ENCODE assay signal across 29 cellular contexts in genomic region chrX:72230290-72230689, GRCh38.
"Had no signal": no experiment of that assay in that cellular context is flagged by ENCODE, and none has a peak within 500 bp of the region (broad histone marks: within the 10 kb centered on the region; RNA-seq: fewer than 3 reads in every experiment).

No MANE protein-coding gene starts in this region.

- H3K4me3 ChIP-seq: pancreas, prostate gland, right atrium auricular region, skin epidermis, smooth muscle cell, stomach, thoracic aorta, thyroid gland, tibial nerve, upper lobe of left lung, vagina had no signal

- H3K27me3 Mint-ChIP-seq: naive thymus-derived CD8-positive, alpha-beta T cell; stimulated activated naive B cell treated with anti-CD40 and anti-IgM and Interleukin-4, amounts not matched to agents 10 μg/mL and 1 μg/mL and 100 μg/mL, for 72 hours; stimulated activated naive CD8-positive, alpha-beta T cell treated with anti-CD3 and anti-CD28 coated beads, Interleukin-15, Interleukin-2, amounts not matched to agents 100 ng/mL and 50 ng/mL, for 24 hours had no signal

- H3K4me2 ChIP-seq: smooth muscle cell had no signal

- H3K9me3 Mint-ChIP-seq: natural killer cell treated with Interleukin-12 subunit alpha and Interleukin-12 subunit beta and Interleukin-15 and Interleukin-18, amount 100 ng/mL, for 72 hours; stimulated activated effector memory CD8-positive, alpha-beta T cell treated with anti-CD3 and anti-CD28 coated beads, Interleukin-12 subunit alpha, Interleukin-12 subunit beta, amount 100 ng/mL, for 72 hours; stimulated activated naive CD8-positive, alpha-beta T cell treated with anti-CD3 and anti-CD28 coated beads, Interleukin-15, Interleukin-2, amounts not matched to agents 100 ng/mL and 50 ng/mL, for 24 hours had no signal

- FAIRE-seq: pancreas, urothelium cell line had no signal

- H3K4me1 Mint-ChIP-seq: naive thymus-derived CD8-positive, alpha-beta T cell; nephron progenitor cell; neural crest cell; stimulated activated effector memory CD8-positive, alpha-beta T cell treated with anti-CD3 and anti-CD28 coated beads, Interleukin-12 subunit alpha, Interleukin-12 subunit beta, amount 100 ng/mL, for 72 hours; stimulated activated naive B cell treated with anti-CD40 and anti-IgM and Interleukin-4, amounts not matched to agents 10 μg/mL and 1 μg/mL and 100 μg/mL, for 72 hours had no signal

- H3K27me3 ChIP-seq: neutrophil, pancreas, right atrium auricular region, stomach, thyroid gland, upper lobe of left lung, vagina had no signal

- H3K4me1 ChIP-seq: pancreas, prostate gland, right atrium auricular region, stomach, thyroid gland, tibial nerve, upper lobe of left lung, vagina had no signal

- H3K4me3 Mint-ChIP-seq: naive thymus-derived CD8-positive, alpha-beta T cell; natural killer cell treated with Interleukin-12 subunit alpha and Interleukin-12 subunit beta and Interleukin-15 and Interleukin-18, amount 100 ng/mL, for 72 hours; nephron progenitor cell; neural crest cell; stimulated activated effector memory CD8-positive, alpha-beta T cell treated with anti-CD3 and anti-CD28 coated beads, Interleukin-12 subunit alpha, Interleukin-12 subunit beta, amount 100 ng/mL, for 72 hours; stimulated activated naive B cell treated with anti-CD40 and anti-IgM and Interleukin-4, amounts not matched to agents 10 μg/mL and 1 μg/mL and 100 μg/mL, for 72 hours; stimulated activated naive CD8-positive, alpha-beta T cell treated with anti-CD3 and anti-CD28 coated beads, Interleukin-15, Interleukin-2, amounts not matched to agents 100 ng/mL and 50 ng/mL, for 24 hours had no signal

- DNase-seq: naive thymus-derived CD8-positive, alpha-beta T cell; nephron progenitor cell; nucleus accumbens; pancreas; retina; stimulated activated CD4-positive, alpha-beta T cell treated with anti-CD3 and anti-CD28 coated beads, Interleukin-15, amount 100 ng/mL, for 24 hours; stimulated activated CD4-positive, alpha-beta T cell treated with anti-CD3 and anti-CD28 coated beads, Interleukin-2, amount 100 ng/mL, for 24 hours; stimulated activated CD4-positive, alpha-beta T cell treated with anti-CD3 and anti-CD28 coated beads, Interleukin-2, amount 100 ng/mL, for 48 hours; stimulated activated CD4-positive, alpha-beta T cell treated with anti-CD3 and anti-CD28 coated beads, Interleukin-4, amount 100 ng/mL, for 24 hours; stimulated activated naive B cell treated with anti-CD40 and anti-IgM and Interleukin-4, amounts not matched to agents 10 μg/mL and 1 μg/mL and 100 μg/mL, for 72 hours; stimulated activated naive CD4-positive, alpha-beta T cell treated with Interleukin-2 at 50 U/mL for 16 hours; stomach; thyroid gland; trophoblast cell; upper lobe of left lung had no signal

- H3K27ac Mint-ChIP-seq: naive thymus-derived CD8-positive, alpha-beta T cell; natural killer cell treated with Interleukin-12 subunit alpha and Interleukin-12 subunit beta and Interleukin-15 and Interleukin-18, amount 100 ng/mL, for 72 hours; nephron progenitor cell; stimulated activated effector memory CD8-positive, alpha-beta T cell treated with anti-CD3 and anti-CD28 coated beads, Interleukin-12 subunit alpha, Interleukin-12 subunit beta, amount 100 ng/mL, for 72 hours; stimulated activated naive B cell treated with anti-CD40 and anti-IgM and Interleukin-4, amounts not matched to agents 10 μg/mL and 1 μg/mL and 100 μg/mL, for 72 hours; stimulated activated naive CD8-positive, alpha-beta T cell treated with anti-CD3 and anti-CD28 coated beads, Interleukin-15, Interleukin-2, amounts not matched to agents 100 ng/mL and 50 ng/mL, for 24 hours had no signal

- H3K36me3 ChIP-seq: neutrophil, pancreas, prostate gland, right atrium auricular region, stomach, thoracic aorta, thyroid gland, tibial nerve, upper lobe of left lung, vagina had no signal

- H3K36me3 Mint-ChIP-seq: natural killer cell treated with Interleukin-12 subunit alpha and Interleukin-12 subunit beta and Interleukin-15 and Interleukin-18, amount 100 ng/mL, for 72 hours had no signal

- ATAC-seq: naive thymus-derived CD8-positive, alpha-beta T cell; natural killer cell treated with Interleukin-12 subunit alpha and Interleukin-12 subunit beta and Interleukin-15 and Interleukin-18, amount 100 ng/mL, for 72 hours; pancreas; sciatic nerve; stimulated activated effector memory CD8-positive, alpha-beta T cell treated with anti-CD3 and anti-CD28 coated beads, Interleukin-12 subunit alpha, Interleukin-12 subunit beta, amount 100 ng/mL, for 72 hours; stimulated activated naive B cell treated with anti-CD40 and anti-IgM and Interleukin-4, amounts not matched to agents 10 μg/mL and 1 μg/mL and 100 μg/mL, for 72 hours had no signal

- H3K27ac ChIP-seq: neutrophil, pancreas, prostate gland, right atrium auricular region, skin epidermis, stomach, thoracic aorta, thyroid gland, tibial nerve, upper lobe of left lung, vagina had no signal

- H3K9me3 ChIP-seq: neutrophil, pancreas, prostate gland, thoracic aorta, thyroid gland, tibial nerve, vagina had no signal
